30 cellular contexts compared by ENCODE assay signal in the genomic region with DNA sequence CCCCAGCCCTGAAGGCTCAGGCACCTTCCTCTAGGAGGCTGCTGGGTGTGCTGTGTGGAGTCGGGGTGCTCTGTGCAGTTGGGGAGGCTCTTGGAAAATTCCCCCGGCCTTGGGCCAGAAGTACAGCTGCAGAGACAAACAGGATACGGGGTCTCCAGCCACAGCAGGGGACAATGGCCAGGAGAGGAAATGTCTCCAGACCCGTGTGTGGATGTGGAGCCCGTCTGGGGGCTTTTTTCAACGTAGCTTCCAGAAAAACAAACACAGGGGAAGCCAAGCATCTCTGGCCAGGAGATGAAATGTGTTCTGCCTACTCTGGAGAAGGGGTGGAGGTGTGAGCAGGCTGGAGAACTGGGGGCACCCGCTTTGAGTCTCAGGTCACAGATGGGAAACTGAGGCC.
"Had no signal": no experiment of that assay in that cellular context is flagged by ENCODE, and none has a peak within 500 bp of the region (broad histone marks: within the 10 kb centered on the region; RNA-seq: fewer than 3 reads in every experiment).

No MANE protein-coding gene starts in this region.

- DNase-seq: activated CD4-positive, alpha-beta memory T cell treated with anti-CD3 and anti-CD28 coated beads for 36 hours; activated CD4-positive, alpha-beta T cell treated with anti-CD3 and anti-CD28 coated beads, Interleukin-2, amount 10 ng/mL, durations not matched to agents 24 days and 14 days; activated CD4-positive, CD25-positive, alpha-beta regulatory T cell treated with anti-CD3 and anti-CD28 coated beads, Interleukin-2, amount 50 U/mL, for 72 hours; activated CD8-positive, alpha-beta memory T cell treated with anti-CD3 and anti-CD28 coated beads, Interleukin-2, amount 50 U/mL, for 4 hours; activated effector memory CD4-positive, alpha-beta T cell treated with anti-CD3 and anti-CD28 coated beads, Interleukin-2, amount 50 U/mL, for 16 hours; activated naive CD4-positive, alpha-beta T cell treated with anti-CD3 and anti-CD28 coated beads for 36 hours; activated naive CD8-positive, alpha-beta T cell treated with anti-CD3 and anti-CD28 coated beads for 36 hours; activated T-cell treated with anti-CD3 and anti-CD28 coated beads, Interleukin-2, amount 50 U/mL, for 1 hour; aorta; cerebellar nuclear complex; colonic mucosa; endodermal cell; esophagus squamous epithelium; foreskin melanocyte; heart right ventricle; mesendoderm; natural killer cell; posterior cingulate gyrus; stimulated activated CD4-positive, alpha-beta T cell treated with anti-CD3 and anti-CD28 coated beads, Interleukin-2, amount 100 ng/mL, for 48 hours; T-helper 2 cell; tibial artery; uterus had no signal

- H3K27me3 ChIP-seq: adrenal gland, cardiac muscle cell, colonic mucosa, esophagus squamous epithelium, heart right ventricle, neural progenitor cell, right lobe of liver, uterus had no signal

- H3K27ac ChIP-seq: adrenal gland, cardiac muscle cell, colonic mucosa, epithelial cell of prostate, neural progenitor cell, right lobe of liver, tibial artery, uterus had no signal

- H3K36me3 ChIP-seq: adrenal gland, cardiac muscle cell, colonic mucosa, esophagus squamous epithelium, heart right ventricle, neural progenitor cell, right lobe of liver, tibial artery, uterus had no signal

- H3K4me2 ChIP-seq: neural progenitor cell had no signal

- H3K4me3 Mint-ChIP-seq: activated CD4-positive, alpha-beta memory T cell treated with anti-CD3 and anti-CD28 coated beads for 36 hours; activated CD4-positive, alpha-beta T cell treated with anti-CD3 and anti-CD28 coated beads, Interleukin-2, amount 10 ng/mL, durations not matched to agents 24 days and 14 days; activated naive CD4-positive, alpha-beta T cell treated with anti-CD3 and anti-CD28 coated beads for 36 hours; activated naive CD8-positive, alpha-beta T cell treated with anti-CD3 and anti-CD28 coated beads for 36 hours; activated T-helper 1 cell treated with anti-CD3 and anti-CD28 coated beads, Interleukin-12 subunit alpha, Interleukin-12 subunit beta, Interleukin-2, Interleukin-4 antibody, amounts not matched to agents 30 ng/mL and 10 ng/mL and 1 ng/mL, durations not matched to agents 14 hours and 24 hours and 36 hours; brain; endodermal cell; natural killer cell; neural progenitor cell; stimulated activated naive CD8-positive, alpha-beta T cell treated with anti-CD3 and anti-CD28 coated beads, Interleukin-15, Interleukin-2, amounts not matched to agents 100 ng/mL and 50 ng/mL, for 24 hours had no signal

- H3K36me3 Mint-ChIP-seq: activated CD4-positive, alpha-beta memory T cell treated with anti-CD3 and anti-CD28 coated beads for 36 hours; activated naive CD8-positive, alpha-beta T cell treated with anti-CD3 and anti-CD28 coated beads for 36 hours; brain; natural killer cell; neural progenitor cell had no signal

- H2AFZ ChIP-seq: neural progenitor cell had no signal

- H3K27ac Mint-ChIP-seq: activated CD4-positive, alpha-beta memory T cell treated with anti-CD3 and anti-CD28 coated beads for 36 hours; activated naive CD4-positive, alpha-beta T cell treated with anti-CD3 and anti-CD28 coated beads for 36 hours; activated naive CD8-positive, alpha-beta T cell treated with anti-CD3 and anti-CD28 coated beads for 36 hours; activated T-helper 1 cell treated with anti-CD3 and anti-CD28 coated beads, Interleukin-12 subunit alpha, Interleukin-12 subunit beta, Interleukin-2, Interleukin-4 antibody, amounts not matched to agents 30 ng/mL and 10 ng/mL and 1 ng/mL, durations not matched to agents 14 hours and 24 hours and 36 hours; brain; stimulated activated naive CD8-positive, alpha-beta T cell treated with anti-CD3 and anti-CD28 coated beads, Interleukin-15, Interleukin-2, amounts not matched to agents 100 ng/mL and 50 ng/mL, for 24 hours had no signal

- H3K9me3 Mint-ChIP-seq: activated CD4-positive, alpha-beta memory T cell treated with anti-CD3 and anti-CD28 coated beads for 36 hours; activated CD4-positive, alpha-beta T cell treated with anti-CD3 and anti-CD28 coated beads, Interleukin-2, amount 10 ng/mL, durations not matched to agents 24 days and 14 days; activated naive CD4-positive, alpha-beta T cell treated with anti-CD3 and anti-CD28 coated beads for 36 hours; activated naive CD8-positive, alpha-beta T cell treated with anti-CD3 and anti-CD28 coated beads for 36 hours; activated T-helper 1 cell treated with anti-CD3 and anti-CD28 coated beads, Interleukin-12 subunit alpha, Interleukin-12 subunit beta, Interleukin-2, Interleukin-4 antibody, amounts not matched to agents 30 ng/mL and 10 ng/mL and 1 ng/mL, durations not matched to agents 14 hours and 24 hours and 36 hours; endodermal cell; natural killer cell; neural progenitor cell; stimulated activated naive CD8-positive, alpha-beta T cell treated with anti-CD3 and anti-CD28 coated beads, Interleukin-15, Interleukin-2, amounts not matched to agents 100 ng/mL and 50 ng/mL, for 24 hours had no signal

- H3K9ac ChIP-seq: neural progenitor cell had no signal

- H3K4me3 ChIP-seq: adrenal gland, cardiac muscle cell, colonic mucosa, esophagus squamous epithelium, heart right ventricle, neural progenitor cell, right lobe of liver, tibial artery, uterus had no signal

- H3K27me3 Mint-ChIP-seq: activated CD4-positive, alpha-beta memory T cell treated with anti-CD3 and anti-CD28 coated beads for 36 hours; activated naive CD8-positive, alpha-beta T cell treated with anti-CD3 and anti-CD28 coated beads for 36 hours; stimulated activated naive CD8-positive, alpha-beta T cell treated with anti-CD3 and anti-CD28 coated beads, Interleukin-15, Interleukin-2, amounts not matched to agents 100 ng/mL and 50 ng/mL, for 24 hours had no signal

- H3K9me3 ChIP-seq: adrenal gland, colonic mucosa, esophagus squamous epithelium, heart right ventricle, right lobe of liver, tibial artery, uterus had no signal

- ATAC-seq: heart right ventricle, natural killer cell, right lobe of liver had no signal

- H3K4me1 ChIP-seq: neural progenitor cell had no signal
